Comparison of ENCODE assay signal across 15 cellular contexts in the genomic region with DNA sequence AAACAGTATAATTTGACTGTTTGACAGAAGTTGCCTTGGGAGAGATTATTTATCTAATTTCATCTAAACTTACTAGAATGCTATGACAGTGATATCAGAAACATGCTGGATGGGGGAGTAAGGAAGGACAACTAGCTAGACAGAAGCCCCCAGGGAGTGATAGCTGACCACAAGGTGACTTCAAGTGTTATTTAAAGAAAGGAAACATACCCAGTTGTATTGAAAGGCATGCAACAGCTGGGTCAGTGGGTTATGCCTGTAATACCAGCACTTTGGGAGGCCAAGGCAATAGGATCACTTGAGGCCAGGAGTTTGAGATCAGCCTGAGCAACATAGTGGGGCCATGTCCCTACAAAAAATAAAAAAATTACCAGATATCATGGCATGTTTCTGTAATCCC.
A peak's percentile ranks its signal among the peaks of the same experiment; 100 is the strongest.
DNase-seq lines count a peak whose midpoint lies in the region; ATAC-seq, FAIRE-seq and TF ChIP-seq lines count a peak whose summit lies in the region.
"Had no signal": no experiment of that assay in that cellular context is flagged by ENCODE, and none has a peak within 500 bp of the region (broad histone marks: within the 10 kb centered on the region; RNA-seq: fewer than 3 reads in every experiment).

No MANE protein-coding gene starts in this region.

- no peaks in the 10 kb centered on the region for H3K9me3 ChIP-seq in GM12878 (replicated peaks; ENCODE audit: control insufficient read depth, insufficient read depth, low read length)
- H3K9me3 ChIP-seq: HAP-1 had no signal

- BruUV-seq in GM12878 (replicated peaks; lab: Mats Ljungman, UMichigan) = no TSS peak

- CTCF ChIA-PET in activated CD4-positive, alpha-beta T cell treated with anti-CD3 and anti-CD28 coated beads for 36 hours (lab: Charles Lee) = no interaction called here
- CTCF ChIA-PET in GM12878 (lab: Yijun Ruan, JAX) = interaction anchor here (0.6 to 1.1 kb wide), 3 partner anchors 20 to 90 kb away, joined by 3 to 4 read pairs (median 3); no protein-coding TSS in a partner anchor
- CTCF ChIA-PET in GM10248 (lab: Yijun Ruan, JAX) = no interaction called here

- SMC1A ChIA-PET in GM12878 (lab: Charles Lee; ENCODE audit: uncharacterized antibody, unreplicated experiment) = interaction anchor here (0.6 to 1.6 kb wide), 3 partner anchors 13 to 1318 kb away, joined by 3 to 4 read pairs (median 3); no protein-coding TSS in a partner anchor

- in situ Hi-C loops in GM12878 (cut with MboI) = no loop called here

- no peaks in the 10 kb centered on the region for H3K4me1 ChIP-seq in GM12878 (ENCODE audit: control insufficient read depth, insufficient read depth, low read length)
- H3K4me1 ChIP-seq: HAP-1 had no signal

- H4K20me1 ChIP-seq in GM12878 (ENCODE audit: control insufficient read depth, insufficient read depth) = no peaks in the 10 kb centered on the region

- H3K4me2 ChIP-seq in GM12878 (ENCODE audit: control insufficient read depth, insufficient read depth) = no peak overlapping the region

- ATAC-seq in activated CD4-positive, alpha-beta T cell treated with anti-CD3 and anti-CD28 coated beads for 36 hours = no peak
- ATAC-seq in GM12878 = peak; percentile 35; the same call in 2 of the 3 replicates

- TF ChIP-seq RAD21 in GM12878 (IDR thresholded peaks at IDR 0.05; ENCODE audit: insufficient read depth, low read depth, low read length) = no peak

- no peak for TF ChIP-seq POLR2A in GM12878 (IDR thresholded peaks at IDR 0.05; ENCODE audit: low read depth, low read length)

- H2AFZ ChIP-seq in GM12878 (ENCODE audit: control insufficient read depth, low read depth, low read length) = no peak overlapping the region

- intact Hi-C loops in activated CD4-positive, alpha-beta T cell treated with anti-CD3 and anti-CD28 coated beads, Interleukin-2, amount 10 ng/mL, durations not matched to agents 24 days and 14 days (cut with micrococcal nuclease) = no loop called here
- intact Hi-C loops in activated CD4-positive, alpha-beta T cell treated with anti-CD3 and anti-CD28 coated beads for 36 hours (cut with DNase I, micrococcal nuclease) = no loop called here
- intact Hi-C loops in GM12878 (cut with micrococcal nuclease; ENCODE audit: unreplicated experiment) = no loop called here

- H3K36me3 Mint-ChIP-seq in activated CD4-positive, alpha-beta T cell treated with anti-CD3 and anti-CD28 coated beads, Interleukin-2, amount 10 ng/mL, durations not matched to agents 24 days and 14 days (ENCODE audit: low read depth) = peaks cover 2% of the 10 kb centered on the region
- peaks cover 2% of the 10 kb centered on the region for H3K36me3 Mint-ChIP-seq in activated CD4-positive, alpha-beta T cell treated with anti-CD3 and anti-CD28 coated beads for 36 hours (ENCODE audit: low read depth)

- H3K4me3 Mint-ChIP-seq in activated CD4-positive, alpha-beta T cell treated with anti-CD3 and anti-CD28 coated beads, Interleukin-2, amount 10 ng/mL, durations not matched to agents 24 days and 14 days = no peak overlapping the region
- no peak overlapping the region for H3K4me3 Mint-ChIP-seq in activated CD4-positive, alpha-beta T cell treated with anti-CD3 and anti-CD28 coated beads for 36 hours
- H3K4me3 Mint-ChIP-seq: CD4-positive, CD25-positive, alpha-beta regulatory T cell had no signal

- H3K36me3 ChIP-seq in GM12878 (ENCODE audit: control insufficient read depth in 2 of 2, insufficient read depth in 2 of 2, low read length in 1 of 2) = no peaks in the 10 kb centered on the region
- H3K36me3 ChIP-seq: HAP-1 had no signal

- H3K27ac ChIP-seq in GM12878 (ENCODE audit: control insufficient read depth, insufficient read depth) = no peak overlapping the region
- H3K27ac ChIP-seq: 22Rv1 had no signal

- H3K79me2 ChIP-seq in GM12878 (ENCODE audit: control insufficient read depth, insufficient read depth, low read length) = no peaks in the 10 kb centered on the region

- no peak for TF ChIP-seq EP300 in GM12878 (IDR thresholded peaks at IDR 0.05; ENCODE audit: borderline replicate concordance in 1 of 2, control insufficient read depth in 1 of 2, low read depth in 2 of 2, low read length in 2 of 2)

- TF ChIP-seq CTCF in GM12878 (IDR thresholded peaks at IDR 0.05 in 2 of 3, conservative IDR thresholded peaks at IDR 0.05 in 1 of 3; ENCODE audit: control insufficient read depth in 2 of 3, extremely low read depth in 1 of 3, insufficient read depth in 1 of 3, low read depth in 3 of 3, low read length in 3 of 3) (no peak), GM10248 (IDR thresholded peaks at IDR 0.05; ENCODE audit: control extremely low read depth, extremely low read depth, low read depth, missing control alignments) (no peak)

- FAIRE-seq in GM12878 (lab: Jason Lieb, UNC) = no peak
- FAIRE-seq: GM12892, H1 had no signal

- H3K27me3 Mint-ChIP-seq in activated CD4-positive, alpha-beta T cell treated with anti-CD3 and anti-CD28 coated beads, Interleukin-2, amount 10 ng/mL, durations not matched to agents 24 days and 14 days = no peaks in the 10 kb centered on the region
- no peaks in the 10 kb centered on the region for H3K27me3 Mint-ChIP-seq in activated CD4-positive, alpha-beta T cell treated with anti-CD3 and anti-CD28 coated beads for 36 hours
- H3K27me3 Mint-ChIP-seq: CD4-positive, CD25-positive, alpha-beta regulatory T cell had no signal

- H3K9me3 Mint-ChIP-seq in activated CD4-positive, alpha-beta T cell treated with anti-CD3 and anti-CD28 coated beads, Interleukin-2, amount 10 ng/mL, durations not matched to agents 24 days and 14 days = no peaks in the 10 kb centered on the region
- H3K9me3 Mint-ChIP-seq in activated CD4-positive, alpha-beta T cell treated with anti-CD3 and anti-CD28 coated beads for 36 hours (ENCODE audit: low read depth) = no peaks in the 10 kb centered on the region
- H3K9me3 Mint-ChIP-seq: CD4-positive, CD25-positive, alpha-beta regulatory T cell had no signal

- DNase-seq in activated CD4-positive, alpha-beta T cell treated with anti-CD3 and anti-CD28 coated beads, Interleukin-2, amount 10 ng/mL, durations not matched to agents 24 days and 14 days = peak; percentile 43
- DNase-seq in activated CD4-positive, alpha-beta T cell treated with anti-CD3 and anti-CD28 coated beads for 36 hours = no peak
- DNase-seq in GM12878 (ENCODE audit: low read depth, low spot score) (no peak), skeletal muscle cell (ENCODE audit: low read depth) (peak; percentile 3), DMS 273 (lab: John Stamatoyannopoulos, UW; ENCODE audit: unreplicated experiment) (no peak), GM10248 (ENCODE audit: extremely low spot score) (no peak), NCI-H226 (no peak)
- DNase-seq: CD4-positive, CD25-positive, alpha-beta regulatory T cell; DMS 273 treated with DMSO at 0.1 percent for 48 hours; IMR-90; KBM-7 had no signal

- H3K4me3 ChIP-seq in GM12878 = no peak overlapping the region
- H3K4me3 ChIP-seq in skeletal muscle cell (ENCODE audit: low read depth, low read length) = no peak overlapping the region
- H3K4me3 ChIP-seq: HAP-1 had no signal

- H3K27me3 ChIP-seq in GM12878 (replicated peaks in 1 of 2; ENCODE audit: control insufficient read depth in 2 of 2, insufficient read depth in 2 of 2, low read length in 1 of 2) = no peaks in the 10 kb centered on the region

- H3K4me1 Mint-ChIP-seq in activated CD4-positive, alpha-beta T cell treated with anti-CD3 and anti-CD28 coated beads, Interleukin-2, amount 10 ng/mL, durations not matched to agents 24 days and 14 days = no peaks in the 10 kb centered on the region
- H3K4me1 Mint-ChIP-seq in activated CD4-positive, alpha-beta T cell treated with anti-CD3 and anti-CD28 coated beads for 36 hours = no peaks in the 10 kb centered on the region

- H3K27ac Mint-ChIP-seq in activated CD4-positive, alpha-beta T cell treated with anti-CD3 and anti-CD28 coated beads, Interleukin-2, amount 10 ng/mL, durations not matched to agents 24 days and 14 days = no peak overlapping the region
- H3K27ac Mint-ChIP-seq in activated CD4-positive, alpha-beta T cell treated with anti-CD3 and anti-CD28 coated beads for 36 hours = no peak overlapping the region

- POLR2A ChIA-PET in activated CD4-positive, alpha-beta T cell treated with anti-CD3 and anti-CD28 coated beads for 36 hours (lab: Charles Lee) = no interaction called here
- POLR2A ChIA-PET in GM12878 (lab: Charles Lee) = no interaction called here
- POLR2A ChIA-PET in GM10248 (lab: Yijun Ruan, JAX) = no interaction called here

- H3K9ac ChIP-seq in GM12878 (ENCODE audit: control insufficient read depth, insufficient read depth, low read length) = no peak overlapping the region

- RAD21 ChIA-PET in GM12878 (lab: Charles Lee; ENCODE audit: unreplicated experiment) = no interaction called here

TF ChIP-seq in GM12878, 131 proteins besides CTCF, POLR2A, EP300 and RAD21 (continues in another document):
- TF ChIP-seq RUNX3 (IDR thresholded peaks at IDR 0.05; ENCODE audit: low read length) (peak; percentile 57; the same call in 1 of the 2 replicates), KDM1A (IDR thresholded peaks at IDR 0.05; ENCODE audit: borderline replicate concordance) (no peak), SMARCA5 (IDR thresholded peaks at IDR 0.05) (no peak), MYB (IDR thresholded peaks at IDR 0.05; ENCODE audit: borderline replicate concordance, low read depth, low read length) (no peak), TARDBP (IDR thresholded peaks at IDR 0.05; ENCODE audit: borderline replicate concordance) (no peak), TBL1XR1 (IDR thresholded peaks at IDR 0.05; ENCODE audit: low read depth, low read length) (no peak), ZNF622 (IDR thresholded peaks at IDR 0.05) (no peak), HSF1 (IDR thresholded peaks at IDR 0.05; ENCODE audit: low read depth, low read length) (no peak), CEBPB (IDR thresholded peaks at IDR 0.05; ENCODE audit: borderline replicate concordance in 1 of 2, low read depth in 2 of 2, low read length in 2 of 2) (no peak), ZNF384 (IDR thresholded peaks at IDR 0.05; ENCODE audit: borderline replicate concordance, low read depth, low read length) (no peak), NBN (IDR thresholded peaks at IDR 0.05) (no peak), MEF2B (IDR thresholded peaks at IDR 0.05; ENCODE audit: partially characterized antibody, poor library complexity, severe bottlenecking) (peak; percentile 39), HDAC6 (IDR thresholded peaks at IDR 0.05; ENCODE audit: unreplicated experiment) (no peak), EED (IDR thresholded peaks at IDR 0.05; ENCODE audit: low read depth) (no peak)

Comparison
In these comparisons a context has a peak if more than half of its experiments do, and no peak if none do; other contexts are left out.
1. DNase-seq: peak in activated CD4-positive, alpha-beta T cell treated with anti-CD3 and anti-CD28 coated beads, Interleukin-2, amount 10 ng/mL, durations not matched to agents 24 days and 14 days (single experiment) and skeletal muscle cell (single experiment); none in activated CD4-positive, alpha-beta T cell treated with anti-CD3 and anti-CD28 coated beads for 36 hours (single experiment), GM12878 (single experiment), DMS 273 (single experiment), GM10248 (single experiment) and NCI-H226 (single experiment).